In the genomic region with DNA sequence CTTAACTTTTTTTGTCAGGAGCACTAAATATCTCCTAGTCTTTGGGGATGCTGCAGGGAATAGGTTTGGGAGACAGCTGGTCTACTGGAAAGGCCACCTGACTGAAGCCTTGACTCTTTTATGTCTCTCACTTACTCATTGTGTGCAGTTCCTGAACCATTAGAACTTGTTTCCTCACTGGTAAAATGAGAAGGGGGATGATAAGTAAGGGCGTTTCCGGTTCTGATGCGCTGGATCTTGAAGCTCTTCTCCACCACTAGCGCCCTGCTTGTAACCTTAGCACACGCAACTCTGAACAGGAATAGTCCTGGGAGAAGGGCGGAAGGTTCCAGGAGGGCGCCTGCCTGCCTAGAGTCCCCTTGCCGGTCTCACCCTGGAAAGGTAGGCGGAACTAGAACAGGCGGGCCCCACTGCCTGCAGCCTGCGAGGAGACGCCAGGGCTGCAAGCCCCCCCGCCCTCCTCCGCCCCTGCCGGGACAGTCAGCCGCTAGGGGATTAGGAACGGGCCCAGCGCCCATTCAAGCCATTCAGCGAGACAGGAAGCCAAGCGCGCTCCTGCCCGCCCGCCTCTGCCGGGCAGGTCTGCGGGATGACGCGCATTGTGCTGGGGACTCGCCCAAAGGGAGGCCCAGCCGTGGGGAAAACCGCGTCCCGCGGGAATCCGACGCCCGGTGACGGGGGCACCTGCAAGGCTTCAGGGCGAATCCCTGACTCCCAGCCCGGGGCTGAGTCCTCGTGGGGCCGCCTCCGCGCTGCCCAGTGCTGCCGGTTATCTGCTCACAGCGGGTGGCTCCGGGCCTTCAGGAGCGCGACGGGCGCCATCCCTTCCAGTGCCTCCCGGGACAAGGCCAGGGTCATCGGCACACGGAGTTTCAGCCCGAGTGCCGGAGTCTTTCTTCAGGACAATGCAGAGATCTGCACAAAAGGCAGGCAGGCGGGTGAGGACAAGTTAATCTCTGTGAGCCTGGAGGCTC, we compare ENCODE assay signal across 9 cellular contexts. TPM values are rescaled to one million over a fixed set of nuclear protein-coding genes. Genes with fewer than 3 reads are reported as not detected.
DNase-seq lines count a peak whose midpoint lies in the region; ATAC-seq, FAIRE-seq and TF ChIP-seq lines count a peak whose summit lies in the region.
"Had no signal": no experiment of that assay in that cellular context is flagged by ENCODE, and none has a peak within 500 bp of the region (broad histone marks: within the 10 kb centered on the region; RNA-seq: fewer than 3 reads in every experiment).

No MANE protein-coding gene starts in this region.

- no peaks in the 10 kb centered on the region for H3K9me1 ChIP-seq in K562 (ENCODE audit: control insufficient read depth, insufficient read depth, low read length)

- in situ Hi-C loops in K562 (cut with MboI), result no loop called here

- TF ChIP-seq RAD21 in K562 (CRISPR knock-in tag; conservative IDR thresholded peaks at IDR 0.05 in 1 of 2, IDR thresholded peaks at IDR 0.05 in 1 of 2), result no peak

- H3F3A ChIP-seq in smooth muscle cell (ENCODE audit: low read depth), result no peaks in the 10 kb centered on the region

- no peak for TF ChIP-seq EP300 in K562 (IDR thresholded peaks at IDR 0.05; ENCODE audit: low read length)

- peak; percentile 75 for DNase-seq in DMS 273 (lab: John Stamatoyannopoulos, UW; ENCODE audit: unreplicated experiment)
- DNase-seq in DMS 273 treated with DMSO at 0.1 percent for 48 hours (lab: John Stamatoyannopoulos, UW), result no peak
- DNase-seq in SK-N-MC (ENCODE audit: low read depth, low spot score), result no peak
- peak; percentile 46 to 59 (median 57) for DNase-seq in K562 (ENCODE audit: extremely low read depth in 1 of 4, low spot score in 3 of 4)
- DNase-seq in smooth muscle cell (lab: John Stamatoyannopoulos, UW; ENCODE audit: unreplicated experiment), result peak; percentile 35
- DNase-seq in KG1 (lab: John Stamatoyannopoulos, UW), result no peak
- no peak for DNase-seq in NCI-H510A (lab: John Stamatoyannopoulos, UW)

- ATAC-seq in K562, result peak; percentile 81

- H3K27me3 ChIP-seq in K562 (ENCODE audit: control insufficient read depth in 2 of 2, insufficient read depth in 2 of 2, low read length in 2 of 2), result peaks cover 11 to 52% of the 10 kb centered on the region in 2 experiments
- no peaks in the 10 kb centered on the region for H3K27me3 ChIP-seq in smooth muscle cell (ENCODE audit: low read depth)

- no peak for TF ChIP-seq POLR2A in K562 (conservative IDR thresholded peaks at IDR 0.05)

- H2AFZ ChIP-seq in K562 (ENCODE audit: low read depth, low read length) (peak overlapping the region; percentile 76), smooth muscle cell (ENCODE audit: low read depth) (peak overlapping the region; percentile 78)

- TF ChIP-seq CTCF in K562 (IDR thresholded peaks at IDR 0.05 in 2 of 3, conservative IDR thresholded peaks at IDR 0.05 in 1 of 3; ENCODE audit: insufficient read depth in 2 of 3, low read depth in 1 of 3, low read length in 3 of 3), result 0 out of 6 replicates have a peak, but pooled peaks of 1 of the 3 experiments have one; percentile 17
- TF ChIP-seq CTCF in smooth muscle cell (IDR thresholded peaks at IDR 0.05; ENCODE audit: borderline replicate concordance, insufficient read depth, poor library complexity, severe bottlenecking), result no peak

- H3K4me1 ChIP-seq in K562 (replicated peaks in 1 of 2; ENCODE audit: control insufficient read depth in 2 of 2, insufficient read depth in 2 of 2, low read length in 2 of 2) (peaks cover 3 to 10% of the 10 kb centered on the region in 2 experiments; a peak in 4 of 5 replicates), smooth muscle cell (ENCODE audit: low read depth) (peaks cover 8% of the 10 kb centered on the region)

- BruUV-seq in K562 (replicated peaks; lab: Mats Ljungman, UMichigan), result no TSS peak

- H3K36me3 ChIP-seq in SK-N-MC (ENCODE audit: insufficient read depth, low read length) (no peaks in the 10 kb centered on the region), K562 (ENCODE audit: control insufficient read depth, insufficient read depth, low read length) (no peaks in the 10 kb centered on the region), smooth muscle cell (ENCODE audit: low read depth) (no peaks in the 10 kb centered on the region)

- POLR2A ChIA-PET in K562 (lab: Yijun Ruan, JAX), result interaction anchor here (0.7 to 1.8 kb wide), 2 partner anchors 10 to 28 kb away, joined by 3 to 4 read pairs; no protein-coding TSS in a partner anchor

- H3K27ac ChIP-seq in SK-N-MC (no peak overlapping the region), K562 (ENCODE audit: extremely low read depth, low read depth, low read length) (no peak overlapping the region), smooth muscle cell (ENCODE audit: low read depth) (no peak overlapping the region)
- H3K27ac ChIP-seq: 22Rv1 had no signal

- intact Hi-C loops in K562 (cut with micrococcal nuclease), result no loop called here

- peak; percentile 37 for FAIRE-seq in K562 (lab: Jason Lieb, UNC)

- H4K20me1 ChIP-seq in K562 (replicated peaks; ENCODE audit: control insufficient read depth, insufficient read depth, low read length), result no peaks in the 10 kb centered on the region
- no peaks in the 10 kb centered on the region for H4K20me1 ChIP-seq in smooth muscle cell (ENCODE audit: low read depth)

- H3K79me2 ChIP-seq in K562 (ENCODE audit: control insufficient read depth, insufficient read depth, low read length) (no peaks in the 10 kb centered on the region), smooth muscle cell (ENCODE audit: low read depth) (no peaks in the 10 kb centered on the region)

- H3K4me3 ChIP-seq in SK-N-MC, result peak overlapping the region; percentile 50
- H3K4me3 ChIP-seq in K562, result peak overlapping the region; percentile 21
- H3K4me3 ChIP-seq in iPS-18c (ENCODE audit: insufficient read depth, low read depth, low read length), result peak overlapping the region; percentile 46
- H3K4me3 ChIP-seq in smooth muscle cell, result peak overlapping the region; percentile 45

- peak overlapping the region; percentile 67 for H3K4me2 ChIP-seq in K562 (ENCODE audit: insufficient read depth, low read length)
- H3K4me2 ChIP-seq in smooth muscle cell, result peak overlapping the region; percentile 80

- CTCF ChIA-PET in K562 (lab: Yijun Ruan, JAX; ENCODE audit: low intra/inter-chr PET ratio), result no interaction called here

- H3K9ac ChIP-seq in SK-N-MC (ENCODE audit: insufficient read length) (no peak overlapping the region), K562 (ENCODE audit: insufficient read depth in 1 of 2, low read depth in 2 of 2, low read length in 2 of 2) (peak overlapping the region; percentile 4 to 79; a peak in 2 of 4 replicates), smooth muscle cell (ENCODE audit: low read depth) (no peak overlapping the region)

- WGBS in K562 (ENCODE audit: insufficient coverage, low coverage, missing lambda C conversion rate), result under 1% methylated on average over 46 of the region's 56 CpGs
- WGBS in smooth muscle cell (ENCODE audit: low lambda C conversion rate), result 6% methylated on average over 54 of the region's 56 CpGs

- H3K9me3 ChIP-seq in SK-N-MC (ENCODE audit: low read depth, low read length), result no peaks in the 10 kb centered on the region
- no peaks in the 10 kb centered on the region for H3K9me3 ChIP-seq in K562 (replicated peaks; ENCODE audit: control insufficient read depth, insufficient read depth, low read depth, low read length)
- no peaks in the 10 kb centered on the region for H3K9me3 ChIP-seq in iPS-18c (ENCODE audit: control insufficient read depth, insufficient read depth, low read length)
- H3K9me3 ChIP-seq in smooth muscle cell (replicated peaks; ENCODE audit: low read depth), result no peaks in the 10 kb centered on the region

TF ChIP-seq in K562, 482 proteins besides CTCF, POLR2A, EP300 and RAD21 (continues in another document):
- TF ChIP-seq, protein P1, sequence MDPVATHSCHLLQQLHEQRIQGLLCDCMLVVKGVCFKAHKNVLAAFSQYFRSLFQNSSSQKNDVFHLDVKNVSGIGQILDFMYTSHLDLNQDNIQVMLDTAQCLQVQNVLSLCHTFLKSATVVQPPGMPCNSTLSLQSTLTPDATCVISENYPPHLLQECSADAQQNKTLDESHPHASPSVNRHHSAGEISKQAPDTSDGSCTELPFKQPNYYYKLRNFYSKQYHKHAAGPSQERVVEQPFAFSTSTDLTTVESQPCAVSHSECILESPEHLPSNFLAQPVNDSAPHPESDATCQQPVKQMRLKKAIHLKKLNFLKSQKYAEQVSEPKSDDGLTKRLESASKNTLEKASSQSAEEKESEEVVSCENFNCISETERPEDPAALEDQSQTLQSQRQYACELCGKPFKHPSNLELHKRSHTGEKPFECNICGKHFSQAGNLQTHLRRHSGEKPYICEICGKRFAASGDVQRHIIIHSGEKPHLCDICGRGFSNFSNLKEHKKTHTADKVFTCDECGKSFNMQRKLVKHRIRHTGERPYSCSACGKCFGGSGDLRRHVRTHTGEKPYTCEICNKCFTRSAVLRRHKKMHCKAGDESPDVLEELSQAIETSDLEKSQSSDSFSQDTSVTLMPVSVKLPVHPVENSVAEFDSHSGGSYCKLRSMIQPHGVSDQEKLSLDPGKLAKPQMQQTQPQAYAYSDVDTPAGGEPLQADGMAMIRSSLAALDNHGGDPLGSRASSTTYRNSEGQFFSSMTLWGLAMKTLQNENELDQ (CRISPR knock-in tag; IDR thresholded peaks at IDR 0.05; ENCODE audit: borderline replicate concordance), result no peak
- no peak for TF ChIP-seq RBM22 (IDR thresholded peaks at IDR 0.05; ENCODE audit: low read depth, low read length, poor library complexity, severe bottlenecking)
- no peak for TF ChIP-seq NCOA1 (IDR thresholded peaks at IDR 0.05; ENCODE audit: low read depth)

RNA-seq across cellular contexts. Expression of gene XPA, which starts 44.0 kb away (rescaled TPM):
- total RNA-seq in K562 (2011; cell fraction: chromatin; rRNA removed; ENCODE audit: low replicate concordance), result 2.1 and 9.3 TPM in 2 replicates
- 1.8 and 2.0 TPM in 2 replicates for total RNA-seq in K562 (2011; cell fraction: nucleolus; rRNA removed)
- 8.0 and 16.4 TPM in 2 replicates for total RNA-seq in K562 (2011; cell fraction: nucleoplasm; rRNA removed)
- total RNA-seq in K562 (2014; rRNA removed) (16.8 and 17.7 TPM in 2 replicates), K562 (2014; rRNA removed; fragmentation: Illumina TruSeq; extraction: Trizol) (16.7 and 18.2 TPM in 2 replicates), K562 (2015; rRNA removed; fragmentation: Illumina TruSeq; extraction: Trizol) (17.2 and 18.0 TPM in 2 replicates), K562 (2021) (11.4 and 13.6 TPM in 2 replicates), smooth muscle cell (6.5 and 7.5 TPM in 2 replicates)
- polyA plus RNA-seq in K562 (2011; rRNA removed) (5.1 and 5.9 TPM in 2 replicates), K562 (2014; fragmentation: Illumina TruSeq; extraction: Trizol) (12.3 and 14.1 TPM in 2 replicates), K562 (2014; fragmentation: Nextera tagmentation; extraction: Ambion mirVana) (1 to 10 TPM; 5.1 to 5.5 TPM), K562 (2014; rRNA removed) (15.2 and 18.2 TPM in 2 replicates), smooth muscle cell (9.7 and 14.0 TPM in 2 replicates)
- polyA plus RNA-seq in K562 (2011; cell fraction: cytosol; rRNA removed), result 0.85 and 1.3 TPM in 2 replicates
- 4.1 and 5.3 TPM in 2 replicates for polyA plus RNA-seq in K562 (2011; cell fraction: nucleus; rRNA removed)
- polyA plus RNA-seq in K562 (2012), result 14.2 and 14.4 TPM in 2 replicates
- 6.3 and 6.4 TPM in 2 replicates for polyA minus RNA-seq in K562 (2011; rRNA and poly(A)+ RNA removed)
- 1.7 and 1.9 TPM in 2 replicates for polyA minus RNA-seq in K562 (2011; cell fraction: cytosol; rRNA and poly(A)+ RNA removed)
- 6.3 and 9.3 TPM in 2 replicates for polyA minus RNA-seq in K562 (2011; cell fraction: nucleus; rRNA and poly(A)+ RNA removed)

Comparison
In these comparisons a context has a peak if more than half of its experiments do, and no peak if none do; other contexts are left out.
1. DNase-seq: peak in DMS 273 (single experiment), K562 (4 of 4) and smooth muscle cell (single experiment); none in DMS 273 treated with DMSO at 0.1 percent for 48 hours (single experiment), SK-N-MC (single experiment), KG1 (single experiment) and NCI-H510A (single experiment).
2. H3K9ac ChIP-seq: peak in K562 (2 of 2); none in SK-N-MC (single experiment) and smooth muscle cell (single experiment).
3. Peak in every context shown above with its lines, with median percentiles within 50 percentile points of each other: H3K4me3 ChIP-seq.